Comparison of ENCODE assay signal across 9 cellular contexts in genomic region chr10:13527864-13528137, GRCh38. TPM values are rescaled to one million over a fixed set of nuclear protein-coding genes. Genes with fewer than 3 reads are reported as not detected.
DNase-seq lines count a peak whose midpoint lies in the region; ATAC-seq and TF ChIP-seq lines count a peak whose summit lies in the region.
"Had no signal": no experiment of that assay in that cellular context is flagged by ENCODE, and none has a peak within 500 bp of the region (broad histone marks: within the 10 kb centered on the region; RNA-seq: fewer than 3 reads in every experiment).

No MANE protein-coding gene starts in this region.

- H3K9ac ChIP-seq in SK-N-SH = peak overlapping the region; percentile 62

- CTCF ChIA-PET in SK-N-SH (lab: Yijun Ruan, JAX) = interaction anchor here (1.2 to 2.9 kb wide), 4 partner anchors 9 to 155 kb away, joined by 3 to 17 read pairs (median 6); no protein-coding TSS in a partner anchor

- H3K27me3 ChIP-seq in SK-N-SH (ENCODE audit: insufficient read depth) (no peaks in the 10 kb centered on the region), ascending aorta (no peaks in the 10 kb centered on the region), stomach (peaks cover 0 to 14% (median 0%) of the 10 kb centered on the region in 3 donors)

- peak overlapping the region; percentile 77 for H3K4me2 ChIP-seq in SK-N-SH

- no peak; the same call in 2 of the 3 replicates for ATAC-seq in SK-N-SH treated with all-trans-retinoic acid at 6 μM for 48 hours
- ATAC-seq in GM19395 (IDR thresholded peaks at IDR 0.05; ENCODE audit: unreplicated experiment) = no peak

- H3K27ac ChIP-seq in SK-N-SH (ENCODE audit: low read depth in 2 of 2, low read length in 1 of 2) (peak overlapping the region in 1 of 2 experiments; percentile 48; a peak in 3 of 4 replicates), ascending aorta (peak overlapping the region; percentile 65 to 82), stomach (peak overlapping the region; percentile 65 to 86 (median 79))

- DNase-seq in SK-N-SH = no peak
- no peak for DNase-seq in ascending aorta (ENCODE audit: low spot score in 2 of 2)
- DNase-seq in kidney tubule cell (ENCODE audit: low spot score) = peak; percentile 17
- DNase-seq in stomach = no peak
- DNase-seq in DMS153 (lab: John Stamatoyannopoulos, UW) = no peak
- DNase-seq in Kasumi-1 (lab: John Stamatoyannopoulos, UW) = no peak

- peaks cover 13% of the 10 kb centered on the region for H3F3A ChIP-seq in SK-N-SH (replicated peaks; ENCODE audit: insufficient read depth)

- H3K9me2 ChIP-seq in SK-N-SH = no peaks in the 10 kb centered on the region

- H3K4me1 ChIP-seq in SK-N-SH (ENCODE audit: control insufficient read depth in 1 of 2, insufficient read depth in 2 of 2, low read depth in 1 of 2, low read length in 1 of 2) (peaks cover 6 to 15% of the 10 kb centered on the region in 2 experiments; a peak in 3 of 4 replicates), ascending aorta (peaks cover 0 to 5% of the 10 kb centered on the region in 2 donors), stomach (peaks cover 12 to 45% (median 26%) of the 10 kb centered on the region in 4 donors)

- H4K20me1 ChIP-seq in SK-N-SH (ENCODE audit: insufficient read depth) = no peaks in the 10 kb centered on the region

- no peak for TF ChIP-seq CTCF in SK-N-SH (IDR thresholded peaks at IDR 0.05)
- no peak for TF ChIP-seq CTCF in ascending aorta (IDR thresholded peaks at IDR 0.05)
- TF ChIP-seq CTCF in stomach (IDR thresholded peaks at IDR 0.05) = no peak

- TF ChIP-seq EP300 in SK-N-SH (IDR thresholded peaks at IDR 0.05; ENCODE audit: borderline replicate concordance in 1 of 2, low read depth in 1 of 2, low read length in 1 of 2) (no peak), stomach (IDR thresholded peaks at IDR 0.05) (no peak)

- H3K4me3 ChIP-seq in SK-N-SH (ENCODE audit: low read depth in 2 of 2, low read length in 1 of 2) = peak overlapping the region; percentile 63 to 82
- peak overlapping the region; percentile 53 to 80 for H3K4me3 ChIP-seq in ascending aorta
- peak overlapping the region; percentile 61 to 74 (median 64) for H3K4me3 ChIP-seq in stomach

- peaks cover 0 to 6% of the 10 kb centered on the region in 2 experiments for H3K36me3 ChIP-seq in SK-N-SH (replicated peaks in 1 of 2; ENCODE audit: control insufficient read depth in 1 of 2, insufficient read depth in 2 of 2, low read length in 1 of 2)
- H3K36me3 ChIP-seq in ascending aorta = peaks cover 0 to 2% of the 10 kb centered on the region in 2 donors
- H3K36me3 ChIP-seq in stomach = peaks cover 0 to 6% (median 3%) of the 10 kb centered on the region in 4 donors

- no peak for TF ChIP-seq POLR2A in stomach (IDR thresholded peaks at IDR 0.05)

- peaks cover 31% of the 10 kb centered on the region; the same call in 1 of the 2 replicates for H3K79me2 ChIP-seq in SK-N-SH (ENCODE audit: insufficient read depth)

- peak overlapping the region; percentile 52 for H2AFZ ChIP-seq in SK-N-SH (ENCODE audit: low read depth)

- no peak for TF ChIP-seq RAD21 in SK-N-SH (IDR thresholded peaks at IDR 0.05; ENCODE audit: low read length)

- no peaks in the 10 kb centered on the region for H3K9me3 ChIP-seq in SK-N-SH
- H3K9me3 ChIP-seq in ascending aorta = no peaks in the 10 kb centered on the region
- no peaks in the 10 kb centered on the region for H3K9me3 ChIP-seq in stomach

- intact Hi-C loops in ascending aorta (cut with DNase I) (loop anchor here (2.0 to 5.0 kb wide), 3 partner anchors 59 to 226 kb away; partner anchors contain the start of genes PHYH, PRPF18 and SEPHS1), stomach (cut with DNase I; ENCODE audit: low total_unique reads) (no loop called here)

- 24% methylated on average over 6 of the region's 6 CpGs for WGBS in SK-N-SH (ENCODE audit: low lambda C conversion rate)
- 0 to 14% (median 10%) methylated on average over 6 of the region's 6 CpGs for WGBS in stomach, 5 donors

- POLR2A ChIA-PET in SK-N-SH (lab: Yijun Ruan, JAX) = no interaction called here

TF ChIP-seq in SK-N-SH, 30 proteins besides CTCF, POLR2A, EP300 and RAD21 (continues in another document):
- TF ChIP-seq EZH2phosphoT487 (IDR thresholded peaks at IDR 0.05; ENCODE audit: borderline replicate concordance, low read depth) = no peak
- TF ChIP-seq FOXJ3 (CRISPR knock-in tag; IDR thresholded peaks at IDR 0.05) = no peak
- no peak for TF ChIP-seq MAX (IDR thresholded peaks at IDR 0.05; ENCODE audit: low read depth)
- no peak for TF ChIP-seq IRF3 (IDR thresholded peaks at IDR 0.05; ENCODE audit: low read depth, low read length)
- TF ChIP-seq TCF12 (IDR thresholded peaks at IDR 0.05) = no peak
- no peak for TF ChIP-seq CHD2 (IDR thresholded peaks at IDR 0.05; ENCODE audit: low read length, partially characterized antibody)
- TF ChIP-seq ZBTB33 (IDR thresholded peaks at IDR 0.05; ENCODE audit: borderline replicate concordance, low read depth) = no peak
- no peak for TF ChIP-seq NRF1 (IDR thresholded peaks at IDR 0.05; ENCODE audit: low read depth, low read length)

TF ChIP-seq in SK-N-SH treated with all-trans-retinoic acid at 6 μM for 48 hours, 23 proteins besides CTCF, POLR2A, EP300 and RAD21:
- TF ChIP-seq SNAI2 (CRISPR knock-in tag; IDR thresholded peaks at IDR 0.05) = no peak
- no peak for TF ChIP-seq OSR1 (CRISPR knock-in tag; IDR thresholded peaks at IDR 0.05)
- no peak for TF ChIP-seq ISL1 (CRISPR knock-in tag; IDR thresholded peaks at IDR 0.05)
- TF ChIP-seq ZNF565 (CRISPR knock-in tag; conservative IDR thresholded peaks at IDR 0.05; ENCODE audit: low read depth) = no peak
- no peak for TF ChIP-seq ZFP30 (CRISPR knock-in tag; IDR thresholded peaks at IDR 0.05)
- no peak for TF ChIP-seq ZC3H10 (CRISPR knock-in tag; IDR thresholded peaks at IDR 0.05)
- TF ChIP-seq PATZ1 (CRISPR knock-in tag; IDR thresholded peaks at IDR 0.05; ENCODE audit: borderline replicate concordance) = no peak
- TF ChIP-seq ZNF70 (CRISPR knock-in tag; IDR thresholded peaks at IDR 0.05) = no peak

RNA-seq across cellular contexts. Expression of gene BEND7, which starts 1.0 kb away (rescaled TPM):
- 9.2 and 9.9 TPM in 2 replicates for polyA plus RNA-seq in SK-N-SH (2012; rRNA removed)
- polyA plus RNA-seq in SK-N-SH (2012; cell fraction: cytosol; rRNA removed) = 12.7 and 12.9 TPM in 2 replicates
- 18.6 and 21.9 TPM in 2 replicates for polyA plus RNA-seq in SK-N-SH (2012; cell fraction: nucleus; rRNA removed)
- 6.9 TPM for total RNA-seq in ascending aorta
- 10 to 100 TPM; 19.6 to 32.1 (median 23.5) TPM for total RNA-seq in stomach
- polyA plus RNA-seq in stomach = 10 to 100 TPM in 1 of 3 donors, 1 to 10 TPM in 2; 4.6 to 11.1 (median 9.6) TPM
- total RNA-seq: T-helper 2 cell treated with Interferon-gamma antibody and Interleukin-4, amounts not matched to agents 100 ng/mL and 5 ng/mL, for 36 hours had no signal

RNA-seq across cellular contexts. Expression of gene PRPF18, which starts 59.0 kb away (rescaled TPM):
- 12.1 and 13.8 TPM in 2 replicates for polyA plus RNA-seq in SK-N-SH (2012; rRNA removed)
- 20.0 and 32.2 TPM in 2 replicates for polyA plus RNA-seq in SK-N-SH (2012; cell fraction: cytosol; rRNA removed)
- 4.4 and 6.7 TPM in 2 replicates for polyA plus RNA-seq in SK-N-SH (2012; cell fraction: nucleus; rRNA removed)
- 3.4 TPM for total RNA-seq in ascending aorta
- total RNA-seq in stomach = 10 to 100 TPM; 15.6 to 51.8 (median 31.9) TPM
- polyA plus RNA-seq in stomach = 10 to 100 TPM in 2 of 3 donors, 1 to 10 TPM in 1; 9.8 to 26.0 (median 17.5) TPM
